In genomic region chr14:85218982-85219381, GRCh38 we compare ENCODE assay signal across 22 cellular contexts.
DNase-seq lines count a peak whose midpoint lies in the region; ATAC-seq, FAIRE-seq and TF ChIP-seq lines count a peak whose summit lies in the region.
"Had no signal": no experiment of that assay in that cellular context is flagged by ENCODE, and none has a peak within 500 bp of the region (broad histone marks: within the 10 kb centered on the region; RNA-seq: fewer than 3 reads in every experiment).

No MANE protein-coding gene starts in this region.

- CTCF ChIA-PET in GM12878 (lab: Yijun Ruan, JAX) = interaction anchor here (0.8 kb wide), 1 partner anchor 18 kb away, joined by 3 read pairs; no protein-coding TSS in a partner anchor

- H3K4me1 ChIP-seq in MM.1S (ENCODE audit: low read length) (no peaks in the 10 kb centered on the region), GM12878 (ENCODE audit: control insufficient read depth, insufficient read depth, low read length) (no peaks in the 10 kb centered on the region), body of pancreas (no peaks in the 10 kb centered on the region)
- H3K4me1 ChIP-seq: BLaER1 treated with 17β-estradiol and CSF1 and Interleukin-3, amounts not matched to agents 10 nM and 100 nM; Caco-2 had no signal

- RAD21 ChIA-PET in GM12878 (lab: Charles Lee; ENCODE audit: unreplicated experiment) = no interaction called here

- intact Hi-C loops in GM12878 (cut with micrococcal nuclease; ENCODE audit: unreplicated experiment) (no loop called here), body of pancreas (cut with DNase I) (no loop called here)

- FAIRE-seq in GM12878 (lab: Jason Lieb, UNC) = no peak
- FAIRE-seq: A549, D721Med, G401.6, GM12892, GM18507, GM19239 had no signal

- BruUV-seq in GM12878 (replicated peaks; lab: Mats Ljungman, UMichigan) = no TSS peak

- no peaks in the 10 kb centered on the region for H3K36me3 ChIP-seq in MM.1S (replicated peaks; ENCODE audit: insufficient read depth, low read length)
- no peaks in the 10 kb centered on the region for H3K36me3 ChIP-seq in GM12878 (ENCODE audit: control insufficient read depth in 2 of 2, insufficient read depth in 2 of 2, low read length in 1 of 2)
- no peaks in the 10 kb centered on the region for H3K36me3 ChIP-seq in body of pancreas (replicated peaks in 1 of 2; ENCODE audit: insufficient read depth in 1 of 2, low read depth in 2 of 2)
- H3K36me3 ChIP-seq: BLaER1 treated with 17β-estradiol and CSF1 and Interleukin-3, amounts not matched to agents 10 nM and 100 nM had no signal

- no peaks in the 10 kb centered on the region for H3F3A ChIP-seq in MM.1S (ENCODE audit: insufficient read depth, low read length)

- no peak overlapping the region for H3K27ac ChIP-seq in MM.1S (ENCODE audit: low read length)
- H3K27ac ChIP-seq in GM12878 (ENCODE audit: control insufficient read depth, insufficient read depth) = no peak overlapping the region
- no peak overlapping the region for H3K27ac ChIP-seq in body of pancreas
- H3K27ac ChIP-seq: A549; BLaER1 treated with 17β-estradiol and CSF1 and Interleukin-3, amounts not matched to agents 10 nM and 100 nM; C4-2B had no signal

- H3K4me3 ChIP-seq in MM.1S (ENCODE audit: low read length) = no peak overlapping the region
- no peak overlapping the region for H3K4me3 ChIP-seq in GM12878
- no peak overlapping the region for H3K4me3 ChIP-seq in body of pancreas
- H3K4me3 ChIP-seq: A549; BLaER1 treated with 17β-estradiol and CSF1 and Interleukin-3, amounts not matched to agents 10 nM and 100 nM had no signal

- no peaks in the 10 kb centered on the region for H3K9me3 ChIP-seq in MM.1S (replicated peaks; ENCODE audit: insufficient read depth, low read length)
- H3K9me3 ChIP-seq in GM12878 (replicated peaks; ENCODE audit: control insufficient read depth, insufficient read depth, low read length) = no peaks in the 10 kb centered on the region
- no peaks in the 10 kb centered on the region for H3K9me3 ChIP-seq in body of pancreas
- H3K9me3 ChIP-seq: A549; BLaER1 treated with 17β-estradiol and CSF1 and Interleukin-3, amounts not matched to agents 10 nM and 100 nM; Caco-2 had no signal

- no peak for TF ChIP-seq RAD21 in GM12878 (IDR thresholded peaks at IDR 0.05; ENCODE audit: insufficient read depth, low read depth, low read length)

- H3K9me2 ChIP-seq in MM.1S (replicated peaks; ENCODE audit: insufficient read depth, low read length) = no peaks in the 10 kb centered on the region

- no peak for TF ChIP-seq POLR2A in GM12878 (IDR thresholded peaks at IDR 0.05; ENCODE audit: low read depth, low read length)
- no peak for TF ChIP-seq POLR2A in body of pancreas (IDR thresholded peaks at IDR 0.05)

- TF ChIP-seq CTCF in MM.1S (IDR thresholded peaks at IDR 0.05; ENCODE audit: low read length) (no peak), GM12878 (IDR thresholded peaks at IDR 0.05 in 2 of 3, conservative IDR thresholded peaks at IDR 0.05 in 1 of 3; ENCODE audit: control insufficient read depth in 2 of 3, extremely low read depth in 1 of 3, insufficient read depth in 1 of 3, low read depth in 3 of 3, low read length in 3 of 3) (no peak), body of pancreas (IDR thresholded peaks at IDR 0.05) (no peak)

- ATAC-seq in GM18868 (IDR thresholded peaks at IDR 0.05; ENCODE audit: unreplicated experiment) (peak; percentile 59), HG03432 (IDR thresholded peaks at IDR 0.05; ENCODE audit: unreplicated experiment) (peak; percentile 43), GM12878 (peak; percentile 62), body of pancreas (no peak)
- ATAC-seq: A549; CD8-positive, alpha-beta T cell had no signal

- peak; percentile 64 for DNase-seq in MM.1S
- no peak for DNase-seq in GM12878 (ENCODE audit: low read depth, low spot score)
- DNase-seq in NCI-H69 (lab: John Stamatoyannopoulos, UW) = no peak
- no peak for DNase-seq in 8988T
- DNase-seq in body of pancreas = no peak
- DNase-seq: AML-193; Caco-2; Calu3; CD4-positive, alpha-beta T cell; CD8-positive, alpha-beta T cell; DMS79 treated with DMSO at 0.1 percent for 48 hours; GF-D8 had no signal

- H4K20me1 ChIP-seq in MM.1S (ENCODE audit: insufficient read depth, low read length) = no peaks in the 10 kb centered on the region
- H4K20me1 ChIP-seq in GM12878 (ENCODE audit: control insufficient read depth, insufficient read depth) = no peaks in the 10 kb centered on the region
- H4K20me1 ChIP-seq: BLaER1 treated with 17β-estradiol and CSF1 and Interleukin-3, amounts not matched to agents 10 nM and 100 nM had no signal

- TF ChIP-seq EP300 in GM12878 (IDR thresholded peaks at IDR 0.05; ENCODE audit: borderline replicate concordance in 1 of 2, control insufficient read depth in 1 of 2, low read depth in 2 of 2, low read length in 2 of 2) = no peak

- SMC1A ChIA-PET in GM12878 (lab: Charles Lee; ENCODE audit: uncharacterized antibody, unreplicated experiment) = interaction anchor here (0.5 to 1.0 kb wide), 3 partner anchors 11 to 23 kb away, joined by 3 read pairs; no protein-coding TSS in a partner anchor

- H3K9ac ChIP-seq in MM.1S (ENCODE audit: low read length) (no peak overlapping the region), GM12878 (ENCODE audit: control insufficient read depth, insufficient read depth, low read length) (no peak overlapping the region)
- H3K9ac ChIP-seq: BLaER1 treated with 17β-estradiol and CSF1 and Interleukin-3, amounts not matched to agents 10 nM and 100 nM had no signal

- no peaks in the 10 kb centered on the region for H3K27me3 ChIP-seq in MM.1S (replicated peaks; ENCODE audit: insufficient read depth, low read length)
- H3K27me3 ChIP-seq in GM12878 (replicated peaks in 1 of 2; ENCODE audit: control insufficient read depth in 2 of 2, insufficient read depth in 2 of 2, low read length in 1 of 2) = no peaks in the 10 kb centered on the region
- no peaks in the 10 kb centered on the region for H3K27me3 ChIP-seq in body of pancreas
- H3K27me3 ChIP-seq: BLaER1 treated with 17β-estradiol and CSF1 and Interleukin-3, amounts not matched to agents 10 nM and 100 nM had no signal

- no peaks in the 10 kb centered on the region for H3K79me2 ChIP-seq in MM.1S (ENCODE audit: low read length)
- H3K79me2 ChIP-seq in GM12878 (ENCODE audit: control insufficient read depth, insufficient read depth, low read length) = no peaks in the 10 kb centered on the region

- H3K4me2 ChIP-seq in MM.1S (ENCODE audit: low read depth, low read length) = no peak overlapping the region
- no peak overlapping the region for H3K4me2 ChIP-seq in GM12878 (ENCODE audit: control insufficient read depth, insufficient read depth)
- H3K4me2 ChIP-seq: A549; BLaER1 treated with 17β-estradiol and CSF1 and Interleukin-3, amounts not matched to agents 10 nM and 100 nM had no signal

- POLR2A ChIA-PET in GM12878 (lab: Charles Lee) = no interaction called here

- in situ Hi-C loops in GM12878 (cut with MboI) = no loop called here

- H2AFZ ChIP-seq in MM.1S (ENCODE audit: low read length) (no peak overlapping the region), GM12878 (ENCODE audit: control insufficient read depth, low read depth, low read length) (no peak overlapping the region)

TF ChIP-seq in GM12878, 131 proteins besides CTCF, POLR2A, EP300 and RAD21 (continues in another document):
- TF ChIP-seq MAX (IDR thresholded peaks at IDR 0.05; ENCODE audit: low read depth, low read length) = no peak
- no peak for TF ChIP-seq SRF (IDR thresholded peaks at IDR 0.05; ENCODE audit: low read depth in 2 of 2, low read length in 2 of 2)
- TF ChIP-seq ZZZ3 (IDR thresholded peaks at IDR 0.05; ENCODE audit: control insufficient read depth, insufficient read length, low read depth) = no peak
- no peak for TF ChIP-seq NFIC (IDR thresholded peaks at IDR 0.05; ENCODE audit: low read depth, low read length)
- no peak for TF ChIP-seq IKZF1 (conservative IDR thresholded peaks at IDR 0.05)
- TF ChIP-seq, protein P1, sequence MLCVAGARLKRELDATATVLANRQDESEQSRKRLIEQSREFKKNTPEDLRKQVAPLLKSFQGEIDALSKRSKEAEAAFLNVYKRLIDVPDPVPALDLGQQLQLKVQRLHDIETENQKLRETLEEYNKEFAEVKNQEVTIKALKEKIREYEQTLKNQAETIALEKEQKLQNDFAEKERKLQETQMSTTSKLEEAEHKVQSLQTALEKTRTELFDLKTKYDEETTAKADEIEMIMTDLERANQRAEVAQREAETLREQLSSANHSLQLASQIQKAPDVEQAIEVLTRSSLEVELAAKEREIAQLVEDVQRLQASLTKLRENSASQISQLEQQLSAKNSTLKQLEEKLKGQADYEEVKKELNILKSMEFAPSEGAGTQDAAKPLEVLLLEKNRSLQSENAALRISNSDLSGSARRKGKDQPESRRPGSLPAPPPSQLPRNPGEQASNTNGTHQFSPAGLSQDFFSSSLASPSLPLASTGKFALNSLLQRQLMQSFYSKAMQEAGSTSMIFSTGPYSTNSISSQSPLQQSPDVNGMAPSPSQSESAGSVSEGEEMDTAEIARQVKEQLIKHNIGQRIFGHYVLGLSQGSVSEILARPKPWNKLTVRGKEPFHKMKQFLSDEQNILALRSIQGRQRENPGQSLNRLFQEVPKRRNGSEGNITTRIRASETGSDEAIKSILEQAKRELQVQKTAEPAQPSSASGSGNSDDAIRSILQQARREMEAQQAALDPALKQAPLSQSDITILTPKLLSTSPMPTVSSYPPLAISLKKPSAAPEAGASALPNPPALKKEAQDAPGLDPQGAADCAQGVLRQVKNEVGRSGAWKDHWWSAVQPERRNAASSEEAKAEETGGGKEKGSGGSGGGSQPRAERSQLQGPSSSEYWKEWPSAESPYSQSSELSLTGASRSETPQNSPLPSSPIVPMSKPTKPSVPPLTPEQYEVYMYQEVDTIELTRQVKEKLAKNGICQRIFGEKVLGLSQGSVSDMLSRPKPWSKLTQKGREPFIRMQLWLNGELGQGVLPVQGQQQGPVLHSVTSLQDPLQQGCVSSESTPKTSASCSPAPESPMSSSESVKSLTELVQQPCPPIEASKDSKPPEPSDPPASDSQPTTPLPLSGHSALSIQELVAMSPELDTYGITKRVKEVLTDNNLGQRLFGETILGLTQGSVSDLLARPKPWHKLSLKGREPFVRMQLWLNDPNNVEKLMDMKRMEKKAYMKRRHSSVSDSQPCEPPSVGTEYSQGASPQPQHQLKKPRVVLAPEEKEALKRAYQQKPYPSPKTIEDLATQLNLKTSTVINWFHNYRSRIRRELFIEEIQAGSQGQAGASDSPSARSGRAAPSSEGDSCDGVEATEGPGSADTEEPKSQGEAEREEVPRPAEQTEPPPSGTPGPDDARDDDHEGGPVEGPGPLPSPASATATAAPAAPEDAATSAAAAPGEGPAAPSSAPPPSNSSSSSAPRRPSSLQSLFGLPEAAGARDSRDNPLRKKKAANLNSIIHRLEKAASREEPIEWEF (IDR thresholded peaks at IDR 0.05; ENCODE audit: insufficient replicate concordance, low read depth, low read length) = no peak
- no peak for TF ChIP-seq MTA2 (IDR thresholded peaks at IDR 0.05; ENCODE audit: low read depth)
- TF ChIP-seq TBL1XR1 (IDR thresholded peaks at IDR 0.05; ENCODE audit: low read depth, low read length) = no peak
- TF ChIP-seq MYC (IDR thresholded peaks at IDR 0.05; ENCODE audit: insufficient read depth, insufficient read length, insufficient replicate concordance, low read length, severe bottlenecking) = no peak
